14 cellular contexts compared by ENCODE assay signal in the genomic region with DNA sequence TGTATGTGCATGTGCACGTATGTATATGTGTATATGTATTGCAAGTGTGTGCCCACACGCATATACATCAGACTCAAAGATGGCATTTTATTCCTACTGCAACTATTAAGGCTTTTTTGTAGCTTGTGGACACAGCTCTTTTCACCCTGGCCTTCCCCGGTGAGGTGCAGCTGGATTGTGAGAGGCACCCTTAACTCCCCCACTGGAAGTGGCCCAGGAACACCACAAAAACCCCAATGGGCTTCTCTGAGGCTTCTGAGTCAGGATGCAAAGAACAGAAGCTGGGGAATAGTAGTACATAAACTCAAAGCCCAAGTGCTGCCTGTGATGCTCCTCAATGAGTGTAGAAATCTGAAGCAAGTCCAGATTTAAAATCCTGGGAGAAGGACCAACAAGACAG.
DNase-seq lines count a peak whose midpoint lies in the region; ATAC-seq and TF ChIP-seq lines count a peak whose summit lies in the region.
"Had no signal": no experiment of that assay in that cellular context is flagged by ENCODE, and none has a peak within 500 bp of the region (broad histone marks: within the 10 kb centered on the region; RNA-seq: fewer than 3 reads in every experiment).

No MANE protein-coding gene starts in this region.

- no peak overlapping the region for H3K4me3 ChIP-seq in DND-41 (ENCODE audit: low read depth in 1 of 2, low read length in 2 of 2)
- H3K4me3 ChIP-seq in brain microvascular endothelial cell (ENCODE audit: low read depth, low read length), result no peak overlapping the region
- no peak overlapping the region for H3K4me3 ChIP-seq in fibroblast of mammary gland (ENCODE audit: control insufficient read depth, low read depth, low read length)
- H3K4me3 ChIP-seq: BLaER1 had no signal

- no peaks in the 10 kb centered on the region for H3K79me2 ChIP-seq in DND-41 (ENCODE audit: insufficient read depth, low read length)

- in situ Hi-C loops in brain microvascular endothelial cell (cut with HindIII; ENCODE audit: low pct_ligation_motif_present, low sequenced_read_pairs), result no loop called here

- no peak for TF ChIP-seq CTCF in DND-41 (IDR thresholded peaks at IDR 0.05; ENCODE audit: borderline replicate concordance, extremely low read depth, low read length, poor library complexity, severe bottlenecking)
- no peak for TF ChIP-seq CTCF in brain microvascular endothelial cell (IDR thresholded peaks at IDR 0.05; ENCODE audit: low read depth, low read length, missing control alignments)
- no peak for TF ChIP-seq CTCF in fibroblast of mammary gland (conservative IDR thresholded peaks at IDR 0.05; ENCODE audit: control insufficient read depth, insufficient read depth, low read depth, low read length)
- TF ChIP-seq CTCF in GM20000 (IDR thresholded peaks at IDR 0.05; ENCODE audit: extremely low read depth, missing control alignments), result no peak

- H3K4me2 ChIP-seq in DND-41 (ENCODE audit: insufficient read depth, low read length), result no peak overlapping the region
- H3K4me2 ChIP-seq: BLaER1 had no signal

- H3K36me3 ChIP-seq in DND-41 (ENCODE audit: insufficient read depth, low read length) (no peaks in the 10 kb centered on the region), brain microvascular endothelial cell (replicated peaks) (no peaks in the 10 kb centered on the region)
- H3K36me3 ChIP-seq: BLaER1 had no signal

- peak; percentile 29 for DNase-seq in DND-41
- DNase-seq in brain microvascular endothelial cell, result peak; percentile 18
- peak; percentile 74 for DNase-seq in fibroblast of mammary gland (ENCODE audit: low read depth)
- peak; percentile 47 for DNase-seq in stromal cell of bone marrow (ENCODE audit: low read depth)
- DNase-seq in AML-193 (lab: John Stamatoyannopoulos, UW), result no peak
- DNase-seq in GM20000 (ENCODE audit: low spot score), result no peak
- DNase-seq in hepatic stellate cell (ENCODE audit: low spot score), result no peak
- DNase-seq: CD8-positive, alpha-beta memory T cell; DMS53; GOT3; H9 had no signal

- ATAC-seq in DND-41 (ENCODE audit: insufficient read depth, low read depth), result peak; percentile 49
- ATAC-seq in HG03571 (IDR thresholded peaks at IDR 0.05; ENCODE audit: unreplicated experiment), result no peak
- ATAC-seq: HepG2 had no signal

- H3K27ac ChIP-seq in DND-41 (ENCODE audit: low read length) (no peak overlapping the region), brain microvascular endothelial cell (no peak overlapping the region)
- H3K27ac ChIP-seq: BLaER1 had no signal

- H3K4me1 ChIP-seq in DND-41 (ENCODE audit: insufficient read depth, low read length), result peaks cover 35% of the 10 kb centered on the region
- H3K4me1 ChIP-seq: BLaER1 had no signal

- H3K27me3 ChIP-seq in DND-41 (ENCODE audit: insufficient read depth, low read length, poor library complexity) (no peaks in the 10 kb centered on the region), brain microvascular endothelial cell (replicated peaks) (no peaks in the 10 kb centered on the region)
- H3K27me3 ChIP-seq: BLaER1 had no signal

- no peak overlapping the region for H3K9ac ChIP-seq in DND-41 (ENCODE audit: low read depth, low read length)
- H3K9ac ChIP-seq: BLaER1 had no signal

- H4K20me1 ChIP-seq in DND-41 (ENCODE audit: insufficient read depth, low read length), result no peaks in the 10 kb centered on the region
- H4K20me1 ChIP-seq: BLaER1 had no signal

- no peaks in the 10 kb centered on the region for H3K9me3 ChIP-seq in DND-41 (ENCODE audit: insufficient read depth, low read length, severe bottlenecking)
- H3K9me3 ChIP-seq: BLaER1 had no signal

- H2AFZ ChIP-seq in DND-41 (ENCODE audit: low read depth, low read length), result no peak overlapping the region

Comparison
In these comparisons a context has a peak if more than half of its experiments do, and no peak if none do; other contexts are left out.
1. DNase-seq: peak in DND-41 (single experiment), brain microvascular endothelial cell (single experiment), fibroblast of mammary gland (single experiment) and stromal cell of bone marrow (single experiment); none in AML-193 (0 of 2), GM20000 (single experiment) and hepatic stellate cell (single experiment).